ENCODE assay signal across 8 cellular contexts in genomic region chr10:29658984-29659769, GRCh38. TPM values are rescaled to one million over a fixed set of nuclear protein-coding genes. Genes with fewer than 3 reads are reported as not detected.
DNase-seq lines count a peak whose midpoint lies in the region; ATAC-seq and TF ChIP-seq lines count a peak whose summit lies in the region.

No MANE protein-coding gene starts in this region.

- intact Hi-C loops in right cardiac atrium (cut with DNase I), result no loop called here
- intact Hi-C loops in posterior cingulate gyrus (cut with DNase I), result no loop called here

- CTCF ChIA-PET in activated naive CD4-positive, alpha-beta T cell treated with anti-CD3 and anti-CD28 coated beads, Interleukin-2, amount 10 ng/mL, durations not matched to agents 7 days and 5 days (lab: Charles Lee), result no interaction called here

- H3K36me3 ChIP-seq in Peyer's patch, result peaks cover 0 to 17% (median 0%) of the 10 kb centered on the region in 3 donors

- H3K9me3 Mint-ChIP-seq in activated naive CD4-positive, alpha-beta T cell treated with anti-CD3 and anti-CD28 coated beads, Interleukin-2, amount 10 ng/mL, durations not matched to agents 7 days and 5 days, result peaks cover 21% of the 10 kb centered on the region

- H3K27me3 Mint-ChIP-seq in activated naive CD4-positive, alpha-beta T cell treated with anti-CD3 and anti-CD28 coated beads, Interleukin-2, amount 10 ng/mL, durations not matched to agents 7 days and 5 days, result peaks cover 25% of the 10 kb centered on the region

- H3K4me1 ChIP-seq in Peyer's patch (peaks cover 0 to 20% (median 2%) of the 10 kb centered on the region in 4 donors), right cardiac atrium (ENCODE audit: control insufficient read depth, insufficient read depth, low read length) (peaks cover 3% of the 10 kb centered on the region)

- H3K4me1 Mint-ChIP-seq in activated naive CD4-positive, alpha-beta T cell treated with anti-CD3 and anti-CD28 coated beads, Interleukin-2, amount 10 ng/mL, durations not matched to agents 7 days and 5 days, result peaks cover 29% of the 10 kb centered on the region

- DNase-seq in SKM-1 treated with dmso at 0.1 percent for 144 hours (lab: John Stamatoyannopoulos, UW; ENCODE audit: unreplicated experiment) (peak; percentile 26), SKM-1 (lab: John Stamatoyannopoulos, UW; ENCODE audit: unreplicated experiment) (no peak), Peyer's patch (peak in 1 of 3 donors; percentile 73), right cardiac atrium (peak in 2 of 3 donors; percentile 67 to 72), posterior cingulate gyrus (no peak)
- peak; percentile 62 for DNase-seq in activated naive CD4-positive, alpha-beta T cell treated with anti-CD3 and anti-CD28 coated beads, Interleukin-2, amount 10 ng/mL, durations not matched to agents 7 days and 5 days
- DNase-seq in stimulated activated CD4-positive, alpha-beta T cell treated with anti-CD3 and anti-CD28 coated beads, Interleukin-12 subunit alpha, Interleukin-12 subunit beta, amount 100 ng/mL, for 4 hours, result peak; percentile 36

- no peak for TF ChIP-seq POLR2A in Peyer's patch (IDR thresholded peaks at IDR 0.05)

- ATAC-seq in HG03045 (IDR thresholded peaks at IDR 0.05; ENCODE audit: unreplicated experiment) (peak; percentile 97), right cardiac atrium (peak; percentile 86 to 98)

- peak overlapping the region; percentile 11 for H3K4me3 Mint-ChIP-seq in activated naive CD4-positive, alpha-beta T cell treated with anti-CD3 and anti-CD28 coated beads, Interleukin-2, amount 10 ng/mL, durations not matched to agents 7 days and 5 days

- peak overlapping the region; percentile 64 for H3K27ac Mint-ChIP-seq in activated naive CD4-positive, alpha-beta T cell treated with anti-CD3 and anti-CD28 coated beads, Interleukin-2, amount 10 ng/mL, durations not matched to agents 7 days and 5 days

- peak overlapping the region; percentile 11 to 57 (median 41) for H3K27ac ChIP-seq in Peyer's patch
- H3K27ac ChIP-seq in right cardiac atrium (ENCODE audit: low read length), result peak overlapping the region; percentile 33

- WGBS in right cardiac atrium, result 43% methylated on average over 9 of the region's 9 CpGs

- H3K27me3 ChIP-seq in Peyer's patch (no peaks in the 10 kb centered on the region), right cardiac atrium (ENCODE audit: control insufficient read depth, insufficient read depth) (no peaks in the 10 kb centered on the region)

- no peak overlapping the region for H3K4me3 ChIP-seq in Peyer's patch
- no peak overlapping the region for H3K4me3 ChIP-seq in right cardiac atrium (ENCODE audit: low read length)

- H3K36me3 Mint-ChIP-seq in activated naive CD4-positive, alpha-beta T cell treated with anti-CD3 and anti-CD28 coated beads, Interleukin-2, amount 10 ng/mL, durations not matched to agents 7 days and 5 days, result peaks cover 34% of the 10 kb centered on the region

- H3K9me3 ChIP-seq in Peyer's patch (peaks cover 0 to 9% (median 0%) of the 10 kb centered on the region in 4 donors), right cardiac atrium (ENCODE audit: control insufficient read depth, low read length) (no peaks in the 10 kb centered on the region)

- TF ChIP-seq CTCF in Peyer's patch (IDR thresholded peaks at IDR 0.05), result peak in 3 of 6 experiments; percentile 63 to 72 (median 67)

RNA-seq across cellular contexts. Expression of gene SVIL, which starts 24.4 kb away (rescaled TPM):
- 10 to 100 TPM; 30.3 to 84.3 (median 62.5) TPM for total RNA-seq in Peyer's patch
- 100 to 1,000 TPM; 254 to 374 (median 287) TPM for total RNA-seq in right cardiac atrium
- 106 TPM for polyA plus RNA-seq in right cardiac atrium

Comparison
In these comparisons a context has a peak if more than half of its experiments do, and no peak if none do; other contexts are left out.
1. DNase-seq: peak in SKM-1 treated with dmso at 0.1 percent for 144 hours (single experiment), activated naive CD4-positive, alpha-beta T cell treated with anti-CD3 and anti-CD28 coated beads, Interleukin-2, amount 10 ng/mL, durations not matched to agents 7 days and 5 days (single experiment), right cardiac atrium (2 of 3) and stimulated activated CD4-positive, alpha-beta T cell treated with anti-CD3 and anti-CD28 coated beads, Interleukin-12 subunit alpha, Interleukin-12 subunit beta, amount 100 ng/mL, for 4 hours (single experiment); none in SKM-1 (single experiment) and posterior cingulate gyrus (0 of 10).